16 cellular contexts compared by ENCODE assay signal in genomic region chr3:151075869-151076573, GRCh38.
"Had no signal": no experiment of that assay in that cellular context is flagged by ENCODE, and none has a peak within 500 bp of the region (broad histone marks: within the 10 kb centered on the region; RNA-seq: fewer than 3 reads in every experiment).

No MANE protein-coding gene starts in this region.

- H3K9me3 Mint-ChIP-seq: activated naive CD4-positive, alpha-beta T cell treated with anti-CD3 and anti-CD28 coated beads, Interleukin-2, amount 50 U/mL, for 72 hours; activated T-cell treated with anti-CD3 and anti-CD28 coated beads, Interleukin-2, amount 50 U/mL, for 24 hours had no signal

- H3K27ac ChIP-seq: body of pancreas, left lung, pancreas, tibial nerve, WERI-Rb-1 had no signal

- H3K36me3 ChIP-seq: left lung, pancreas, tibial nerve, WERI-Rb-1 had no signal

- H3K4me3 Mint-ChIP-seq: activated T-cell treated with anti-CD3 and anti-CD28 coated beads, Interleukin-2, amount 50 U/mL, for 24 hours had no signal

- H3K27me3 ChIP-seq: body of pancreas, left lung, pancreas, tibial nerve had no signal

- H3K4me1 ChIP-seq: body of pancreas, left lung, pancreas, tibial nerve had no signal

- DNase-seq: activated CD4-positive, alpha-beta T cell treated with anti-CD3 and anti-CD28 coated beads, Interleukin-2, amount 50 U/mL, for 48 hours; activated effector memory CD4-positive, alpha-beta T cell treated with Interleukin-2 at 50 U/mL for 16 hours; activated T-cell treated with anti-CD3 and anti-CD28 coated beads, Interleukin-2, amount 50 U/mL, for 24 hours; amniotic stem cell; body of pancreas; caudate nucleus; left lung; mammary epithelial cell; pancreas; stimulated activated CD4-positive, alpha-beta T cell treated with anti-CD3 and anti-CD28 coated beads, Interleukin-1b, Interleukin-23, amount 100 ng/mL, for 48 hours; WERI-Rb-1 had no signal

- H3K27ac Mint-ChIP-seq: activated naive CD4-positive, alpha-beta T cell treated with anti-CD3 and anti-CD28 coated beads, Interleukin-2, amount 50 U/mL, for 72 hours; activated T-cell treated with anti-CD3 and anti-CD28 coated beads, Interleukin-2, amount 50 U/mL, for 24 hours had no signal

- H3K36me3 Mint-ChIP-seq: activated naive CD4-positive, alpha-beta T cell treated with anti-CD3 and anti-CD28 coated beads, Interleukin-2, amount 50 U/mL, for 72 hours had no signal

- H3K4me3 ChIP-seq: body of pancreas, left lung, pancreas, tibial nerve had no signal

- H3K9me3 ChIP-seq: body of pancreas, left lung, pancreas, tibial nerve had no signal

- ATAC-seq: activated naive CD4-positive, alpha-beta T cell treated with anti-CD3 and anti-CD28 coated beads, Interleukin-2, amount 50 U/mL, for 72 hours; body of pancreas; left lung; pancreas had no signal

- FAIRE-seq: colon, endometrium, keratinocyte, pancreas had no signal
